ENCODE assay signal across 14 cellular contexts in genomic region chr16:77938913-77939312, GRCh38.
DNase-seq lines count a peak whose midpoint lies in the region; ATAC-seq and TF ChIP-seq lines count a peak whose summit lies in the region.
"Had no signal": no experiment of that assay in that cellular context is flagged by ENCODE, and none has a peak within 500 bp of the region (broad histone marks: within the 10 kb centered on the region; RNA-seq: fewer than 3 reads in every experiment).

No MANE protein-coding gene starts in this region.

- no peaks in the 10 kb centered on the region for H3K36me3 ChIP-seq in thoracic aorta
- H3K36me3 ChIP-seq in esophagus squamous epithelium, result no peaks in the 10 kb centered on the region
- H3K36me3 ChIP-seq: BLaER1 treated with 17β-estradiol and CSF1 and Interleukin-3, amounts not matched to agents 10 nM and 100 nM had no signal

- WGBS in esophagus squamous epithelium, 2 donors, result 60 to 63% methylated on average over 5 of the region's 5 CpGs

- TF ChIP-seq CTCF in thoracic aorta (IDR thresholded peaks at IDR 0.05) (no peak), esophagus squamous epithelium (IDR thresholded peaks at IDR 0.05) (no peak)

- ATAC-seq in thoracic aorta (ENCODE audit: insufficient number of reproducible peaks, low FRiP score, low read depth) (no peak), Right ventricle myocardium superior (ENCODE audit: poor library complexity) (no peak)

- peaks cover 3% of the 10 kb centered on the region for H3K27me3 Mint-ChIP-seq in activated naive CD4-positive, alpha-beta T cell treated with anti-CD3 and anti-CD28 coated beads, Interleukin-2, amount 50 U/mL, for 24 hours
- no peaks in the 10 kb centered on the region for H3K27me3 Mint-ChIP-seq in activated naive CD4-positive, alpha-beta T cell treated with anti-CD3 and anti-CD28 coated beads, Interleukin-2, amount 10 ng/mL, durations not matched to agents 7 days and 5 days

- H3K27ac Mint-ChIP-seq in activated naive CD4-positive, alpha-beta T cell treated with anti-CD3 and anti-CD28 coated beads, Interleukin-2, amount 50 U/mL, for 24 hours, result peak overlapping the region; percentile 38
- no peak overlapping the region for H3K27ac Mint-ChIP-seq in activated naive CD4-positive, alpha-beta T cell treated with anti-CD3 and anti-CD28 coated beads, Interleukin-2, amount 10 ng/mL, durations not matched to agents 7 days and 5 days
- H3K27ac Mint-ChIP-seq: CD4-positive, CD25-positive, alpha-beta regulatory T cell had no signal

- H3K4me3 Mint-ChIP-seq in activated naive CD4-positive, alpha-beta T cell treated with anti-CD3 and anti-CD28 coated beads, Interleukin-2, amount 50 U/mL, for 24 hours, result no peak overlapping the region
- no peak overlapping the region for H3K4me3 Mint-ChIP-seq in activated naive CD4-positive, alpha-beta T cell treated with anti-CD3 and anti-CD28 coated beads, Interleukin-2, amount 10 ng/mL, durations not matched to agents 7 days and 5 days
- H3K4me3 Mint-ChIP-seq: CD4-positive, CD25-positive, alpha-beta regulatory T cell had no signal

- intact Hi-C loops in esophagus squamous epithelium (cut with DNase I) (no loop called here), Right ventricle myocardium superior (cut with DNase I) (no loop called here)

- H3K9me3 ChIP-seq in thoracic aorta, result no peaks in the 10 kb centered on the region
- no peaks in the 10 kb centered on the region for H3K9me3 ChIP-seq in esophagus squamous epithelium

- CTCF ChIA-PET in activated naive CD4-positive, alpha-beta T cell treated with anti-CD3 and anti-CD28 coated beads, Interleukin-2, amount 10 ng/mL, durations not matched to agents 7 days and 5 days (lab: Charles Lee), result no interaction called here

- no peaks in the 10 kb centered on the region for H3K27me3 ChIP-seq in thoracic aorta (replicated peaks; ENCODE audit: insufficient read depth)
- no peaks in the 10 kb centered on the region for H3K27me3 ChIP-seq in esophagus squamous epithelium
- H3K27me3 ChIP-seq: BLaER1 treated with 17β-estradiol and CSF1 and Interleukin-3, amounts not matched to agents 10 nM and 100 nM had no signal

- H3K4me1 ChIP-seq in thoracic aorta (ENCODE audit: control insufficient read depth in 1 of 2, low read depth in 2 of 2) (peaks cover 6 to 26% of the 10 kb centered on the region in 2 donors), esophagus squamous epithelium (no peaks in the 10 kb centered on the region)
- H3K4me1 ChIP-seq: BLaER1 treated with 17β-estradiol and CSF1 and Interleukin-3, amounts not matched to agents 10 nM and 100 nM had no signal

- DNase-seq in activated naive CD4-positive, alpha-beta T cell treated with anti-CD3 and anti-CD28 coated beads, Interleukin-2, amount 10 ng/mL, durations not matched to agents 7 days and 5 days, result no peak
- DNase-seq in caudate nucleus (lab: John Stamatoyannopoulos, UW) (peak in 7 of 61 donors; percentile 14 to 65 (median 32)), thoracic aorta (ENCODE audit: low spot score) (no peak), esophagus squamous epithelium (lab: John Stamatoyannopoulos, UW) (no peak), Right ventricle myocardium superior (no peak)
- no peak for DNase-seq in stimulated activated CD4-positive, alpha-beta T cell treated with anti-CD3 and anti-CD28 coated beads, Interleukin-15, amount 100 ng/mL, for 24 hours
- DNase-seq: 8988T; ACHN; CD4-positive, CD25-positive, alpha-beta regulatory T cell; DMS53; GF-D8; HCEC 1CT had no signal

- H3K4me3 ChIP-seq in thoracic aorta (no peak overlapping the region), esophagus squamous epithelium (no peak overlapping the region)
- H3K4me3 ChIP-seq: BLaER1 treated with 17β-estradiol and CSF1 and Interleukin-3, amounts not matched to agents 10 nM and 100 nM had no signal

- H3K9me3 Mint-ChIP-seq in activated naive CD4-positive, alpha-beta T cell treated with anti-CD3 and anti-CD28 coated beads, Interleukin-2, amount 50 U/mL, for 24 hours, result no peaks in the 10 kb centered on the region
- H3K9me3 Mint-ChIP-seq in activated naive CD4-positive, alpha-beta T cell treated with anti-CD3 and anti-CD28 coated beads, Interleukin-2, amount 10 ng/mL, durations not matched to agents 7 days and 5 days, result no peaks in the 10 kb centered on the region

- no peaks in the 10 kb centered on the region for H3K4me1 Mint-ChIP-seq in activated naive CD4-positive, alpha-beta T cell treated with anti-CD3 and anti-CD28 coated beads, Interleukin-2, amount 50 U/mL, for 24 hours
- no peaks in the 10 kb centered on the region for H3K4me1 Mint-ChIP-seq in activated naive CD4-positive, alpha-beta T cell treated with anti-CD3 and anti-CD28 coated beads, Interleukin-2, amount 10 ng/mL, durations not matched to agents 7 days and 5 days
- H3K4me1 Mint-ChIP-seq: CD4-positive, CD25-positive, alpha-beta regulatory T cell had no signal

- TF ChIP-seq POLR2A in esophagus squamous epithelium (IDR thresholded peaks at IDR 0.05), result no peak

- H3K36me3 Mint-ChIP-seq in activated naive CD4-positive, alpha-beta T cell treated with anti-CD3 and anti-CD28 coated beads, Interleukin-2, amount 50 U/mL, for 24 hours, result no peaks in the 10 kb centered on the region
- H3K36me3 Mint-ChIP-seq in activated naive CD4-positive, alpha-beta T cell treated with anti-CD3 and anti-CD28 coated beads, Interleukin-2, amount 10 ng/mL, durations not matched to agents 7 days and 5 days, result no peaks in the 10 kb centered on the region
- H3K36me3 Mint-ChIP-seq: CD4-positive, CD25-positive, alpha-beta regulatory T cell had no signal

- H3K27ac ChIP-seq in caudate nucleus (ENCODE audit: low read depth, low read length) (peak overlapping the region; percentile 36), thoracic aorta (peak overlapping the region; percentile 48 to 68), esophagus squamous epithelium (no peak overlapping the region)
- H3K27ac ChIP-seq: BLaER1 treated with 17β-estradiol and CSF1 and Interleukin-3, amounts not matched to agents 10 nM and 100 nM had no signal

Comparison
In these comparisons a context has a peak if more than half of its experiments do, and no peak if none do; other contexts are left out.
1. H3K27ac ChIP-seq: peak in caudate nucleus (single experiment) and thoracic aorta (2 of 2); none in esophagus squamous epithelium (0 of 4).